Comparison of ENCODE assay signal across 1 cellular context in the genomic region with DNA sequence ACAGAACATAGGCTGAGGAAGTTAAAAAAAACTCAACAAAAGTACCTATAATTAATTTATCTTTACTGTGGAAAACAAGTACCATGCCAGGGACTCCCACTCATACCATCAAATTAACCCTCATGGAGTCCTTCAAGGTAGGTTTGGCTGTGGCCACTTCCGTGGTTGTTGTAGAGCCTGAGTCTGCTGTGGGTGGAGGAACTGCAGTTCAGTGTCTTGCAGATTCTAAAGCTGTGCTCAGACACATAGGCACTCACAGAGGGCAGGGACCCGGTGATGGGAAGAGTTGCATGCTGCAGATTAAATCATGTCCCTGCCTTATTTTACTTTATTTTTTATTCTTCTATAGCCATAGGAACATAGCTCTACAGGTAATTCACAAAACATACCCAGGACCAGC.
TF ChIP-seq lines count a peak whose summit lies in the region.

No MANE protein-coding gene starts in this region.

TF ChIP-seq in K562, 482 proteins besides CTCF, POLR2A, EP300 and RAD21 (continued from another document):
- no peak for TF ChIP-seq E2F5 (CRISPR knock-in tag; IDR thresholded peaks at IDR 0.05)
- TF ChIP-seq MAFF (IDR thresholded peaks at IDR 0.05; ENCODE audit: low read length): no peak
- no peak for TF ChIP-seq ARHGAP35 (IDR thresholded peaks at IDR 0.05; ENCODE audit: partially characterized antibody)
- TF ChIP-seq PCBP1 (IDR thresholded peaks at IDR 0.05; ENCODE audit: low read depth, low read length, poor library complexity, severe bottlenecking): no peak
- no peak for TF ChIP-seq ZNF12 (CRISPR knock-in tag; IDR thresholded peaks at IDR 0.05)
- TF ChIP-seq CREM (IDR thresholded peaks at IDR 0.05; ENCODE audit: low read depth): no peak
- no peak for TF ChIP-seq ZNF655 (CRISPR knock-in tag; IDR thresholded peaks at IDR 0.05)
- TF ChIP-seq NCOA2 (IDR thresholded peaks at IDR 0.05; ENCODE audit: partially characterized antibody in 2 of 2): no peak
- TF ChIP-seq LCOR (CRISPR knock-in tag; IDR thresholded peaks at IDR 0.05): no peak
- TF ChIP-seq HDAC6 (IDR thresholded peaks at IDR 0.05; ENCODE audit: low read depth, low read length): no peak
